Comparison of ENCODE assay signal across 23 cellular contexts in genomic region chr12:68020049-68020448, GRCh38. TPM values are rescaled to one million over a fixed set of nuclear protein-coding genes. Genes with fewer than 3 reads are reported as not detected.
DNase-seq lines count a peak whose midpoint lies in the region; TF ChIP-seq lines count a peak whose summit lies in the region.
"Had no signal": no experiment of that assay in that cellular context is flagged by ENCODE, and none has a peak within 500 bp of the region (broad histone marks: within the 10 kb centered on the region; RNA-seq: fewer than 3 reads in every experiment).

No MANE protein-coding gene starts in this region.

- H3K27ac Mint-ChIP-seq in activated CD4-positive, alpha-beta memory T cell treated with anti-CD3 and anti-CD28 coated beads for 36 hours = peak overlapping the region; percentile 60
- no peak overlapping the region for H3K27ac Mint-ChIP-seq in activated CD4-positive, alpha-beta memory T cell treated with anti-CD3 and anti-CD28 coated beads, Interleukin-2, amount 10 ng/mL, durations not matched to agents 7 days and 5 days
- H3K27ac Mint-ChIP-seq: CD4-positive, alpha-beta memory T cell had no signal

- H3K4me3 ChIP-seq in mesendoderm (ENCODE audit: low read length) = no peak overlapping the region
- H3K4me3 ChIP-seq: GM23248 had no signal

- peaks cover 13% of the 10 kb centered on the region for H3K4me1 Mint-ChIP-seq in activated CD4-positive, alpha-beta memory T cell treated with anti-CD3 and anti-CD28 coated beads for 36 hours (ENCODE audit: low read depth)
- H3K4me1 Mint-ChIP-seq in activated CD4-positive, alpha-beta memory T cell treated with anti-CD3 and anti-CD28 coated beads, Interleukin-2, amount 10 ng/mL, durations not matched to agents 7 days and 5 days = peaks cover 3% of the 10 kb centered on the region
- H3K4me1 Mint-ChIP-seq: CD4-positive, alpha-beta memory T cell had no signal

- POLR2A ChIA-PET in activated CD4-positive, alpha-beta memory T cell treated with anti-CD3 and anti-CD28 coated beads for 36 hours (lab: Charles Lee) = no interaction called here
- POLR2A ChIA-PET in activated CD4-positive, alpha-beta memory T cell treated with anti-CD3 and anti-CD28 coated beads, Interleukin-2, amount 10 ng/mL, durations not matched to agents 7 days and 5 days (lab: Charles Lee) = no interaction called here
- POLR2A ChIA-PET in HEK293T (lab: Yijun Ruan, JAX) = no interaction called here

- no peaks in the 10 kb centered on the region for H3K27me3 ChIP-seq in mesendoderm (ENCODE audit: insufficient read depth, low read length, poor library complexity)

- H3K36me3 ChIP-seq in mesendoderm (ENCODE audit: control insufficient read depth, insufficient read depth, low read length) = no peaks in the 10 kb centered on the region

- H3K27me3 Mint-ChIP-seq in activated CD4-positive, alpha-beta memory T cell treated with anti-CD3 and anti-CD28 coated beads for 36 hours = no peaks in the 10 kb centered on the region
- H3K27me3 Mint-ChIP-seq in activated CD4-positive, alpha-beta memory T cell treated with anti-CD3 and anti-CD28 coated beads, Interleukin-2, amount 10 ng/mL, durations not matched to agents 7 days and 5 days = no peaks in the 10 kb centered on the region
- H3K27me3 Mint-ChIP-seq: CD4-positive, alpha-beta memory T cell had no signal

- no peak overlapping the region for H3K4me2 ChIP-seq in mesendoderm (ENCODE audit: low read length)

- H3K23ac ChIP-seq in mesendoderm (ENCODE audit: low read length) = no peak overlapping the region

- H3K9me3 Mint-ChIP-seq in activated CD4-positive, alpha-beta memory T cell treated with anti-CD3 and anti-CD28 coated beads for 36 hours = no peaks in the 10 kb centered on the region
- no peaks in the 10 kb centered on the region for H3K9me3 Mint-ChIP-seq in activated CD4-positive, alpha-beta memory T cell treated with anti-CD3 and anti-CD28 coated beads, Interleukin-2, amount 10 ng/mL, durations not matched to agents 7 days and 5 days

- WGBS in mesendoderm (ENCODE audit: extremely low coverage, insufficient coverage, low lambda C conversion rate) = no CpG with 5 or more reads among the region's 6 CpGs

- H3K4ac ChIP-seq in mesendoderm (ENCODE audit: low read depth, low read length) = no peak overlapping the region

- CTCF ChIA-PET in activated CD4-positive, alpha-beta memory T cell treated with anti-CD3 and anti-CD28 coated beads for 36 hours (lab: Charles Lee) = interaction anchor here (1.0 kb wide), 1 partner anchor 139 kb away, joined by 3 read pairs; no protein-coding TSS in a partner anchor
- CTCF ChIA-PET in activated CD4-positive, alpha-beta memory T cell treated with anti-CD3 and anti-CD28 coated beads, Interleukin-2, amount 10 ng/mL, durations not matched to agents 7 days and 5 days (lab: Charles Lee) = no interaction called here
- CTCF ChIA-PET in HEK293T (lab: Yijun Ruan, JAX) = no interaction called here

- no peak overlapping the region for H3K27ac ChIP-seq in mesendoderm (ENCODE audit: low read depth, low read length)
- H3K27ac ChIP-seq: 22Rv1, GM23248 had no signal

- H2BK15ac ChIP-seq in mesendoderm (replicated peaks; ENCODE audit: low read depth) = no peak overlapping the region

- H2BK5ac ChIP-seq in mesendoderm (ENCODE audit: low read length) = no peak overlapping the region

- no peak overlapping the region for H3K56ac ChIP-seq in mesendoderm (ENCODE audit: low read length)

- H3K4me1 ChIP-seq in mesendoderm (ENCODE audit: control insufficient read depth, low read depth, low read length) = peaks cover 5% of the 10 kb centered on the region

- H4K5ac ChIP-seq in mesendoderm (ENCODE audit: low read length) = no peak overlapping the region

- no peak overlapping the region for H2AK5ac ChIP-seq in mesendoderm (ENCODE audit: low read length)

- H3K79me1 ChIP-seq in mesendoderm (ENCODE audit: low read length) = no peaks in the 10 kb centered on the region

- H3K79me2 ChIP-seq in mesendoderm (ENCODE audit: control insufficient read depth, insufficient read depth, low read length) = no peaks in the 10 kb centered on the region

- H3K18ac ChIP-seq in mesendoderm (ENCODE audit: low read length) = peak overlapping the region; percentile 34

- no peak for DNase-seq in activated CD4-positive, alpha-beta memory T cell treated with anti-CD3 and anti-CD28 coated beads for 36 hours
- DNase-seq in activated CD4-positive, alpha-beta memory T cell treated with anti-CD3 and anti-CD28 coated beads, Interleukin-2, amount 10 ng/mL, durations not matched to agents 7 days and 5 days = no peak
- no peak for DNase-seq in HEK293T (ENCODE audit: extremely low spot score)
- no peak for DNase-seq in mesendoderm
- no peak for DNase-seq in NCI-H526 treated with DMSO at 0.1 percent for 48 hours (lab: John Stamatoyannopoulos, UW)
- no peak for DNase-seq in NCI-H2081 (lab: John Stamatoyannopoulos, UW)
- DNase-seq in AG08396 (ENCODE audit: low spot score) = no peak
- DNase-seq: ACHN; C1 segment of cervical spinal cord; Calu3; CD4-positive, alpha-beta memory T cell; COR-L47; DMS53; DMS79 treated with DMSO at 0.1 percent for 48 hours; GF-D8; GM23248; H7; HCEC 1CT had no signal

- no peak overlapping the region for H2BK120ac ChIP-seq in mesendoderm (ENCODE audit: low read depth, low read length)

- H3K9ac ChIP-seq in mesendoderm (ENCODE audit: low read length) = no peak overlapping the region
- H3K9ac ChIP-seq: GM23248 had no signal

- no peak overlapping the region for H4K8ac ChIP-seq in mesendoderm (ENCODE audit: low read depth, low read length)

- H3K4me3 Mint-ChIP-seq in activated CD4-positive, alpha-beta memory T cell treated with anti-CD3 and anti-CD28 coated beads for 36 hours = no peak overlapping the region
- no peak overlapping the region for H3K4me3 Mint-ChIP-seq in activated CD4-positive, alpha-beta memory T cell treated with anti-CD3 and anti-CD28 coated beads, Interleukin-2, amount 10 ng/mL, durations not matched to agents 7 days and 5 days
- H3K4me3 Mint-ChIP-seq: CD4-positive, alpha-beta memory T cell had no signal

- peaks cover 9% of the 10 kb centered on the region for H3K36me3 Mint-ChIP-seq in activated CD4-positive, alpha-beta memory T cell treated with anti-CD3 and anti-CD28 coated beads for 36 hours
- H3K36me3 Mint-ChIP-seq in activated CD4-positive, alpha-beta memory T cell treated with anti-CD3 and anti-CD28 coated beads, Interleukin-2, amount 10 ng/mL, durations not matched to agents 7 days and 5 days (ENCODE audit: low read depth) = no peaks in the 10 kb centered on the region

- intact Hi-C loops in activated CD4-positive, alpha-beta memory T cell treated with anti-CD3 and anti-CD28 coated beads for 36 hours (cut with micrococcal nuclease) = no loop called here

TF ChIP-seq in HEK293T, 16 proteins besides CTCF, POLR2A, EP300 and RAD21:
- TF ChIP-seq PKNOX1 (IDR thresholded peaks at IDR 0.05) = peak; percentile 31; the same call in 1 of the 2 replicates
- no peak for TF ChIP-seq FOXM1 (IDR thresholded peaks at IDR 0.05; ENCODE audit: borderline replicate concordance)

RNA-seq across cellular contexts. Expression of gene IFNG-AS1, which starts 30.8 kb away (rescaled TPM):
- total RNA-seq in activated CD4-positive, alpha-beta memory T cell treated with anti-CD3 and anti-CD28 coated beads for 36 hours = 1 to 10 TPM in 1 of 2 experiments, under 1 TPM in 1; 0.48 to 1.1 TPM
- under 1 TPM; 0.35 to 0.40 TPM for total RNA-seq in activated CD4-positive, alpha-beta memory T cell treated with anti-CD3 and anti-CD28 coated beads, Interleukin-2, amount 10 ng/mL, durations not matched to agents 7 days and 5 days
- not detected for polyA plus RNA-seq in mesendoderm (2013, experiment 1 of 2)
- not detected for polyA plus RNA-seq in mesendoderm (2013, experiment 2 of 2)
- total RNA-seq: Calu3, Daoy, G401, GM23248, H1, H7 had no signal
- polyA plus RNA-seq: BJ, GM23248, H1 had no signal
